ENCODE assay signal across 32 cellular contexts in genomic region chr12:101581190-101581589, GRCh38. TPM values are rescaled to one million over a fixed set of nuclear protein-coding genes. Genes with fewer than 3 reads are reported as not detected.
"Had no signal": no experiment of that assay in that cellular context is flagged by ENCODE, and none has a peak within 500 bp of the region (broad histone marks: within the 10 kb centered on the region; RNA-seq: fewer than 3 reads in every experiment).

No MANE protein-coding gene starts in this region.

- ATAC-seq: activated CD4-positive, CD25-positive, alpha-beta regulatory T cell treated with anti-CD3 and anti-CD28 coated beads, Interleukin-2, amount 50 U/mL, for 24 hours; activated CD8-positive, alpha-beta memory T cell treated with anti-CD3 and anti-CD28 coated beads, Interleukin-2, amount 10 ng/mL, durations not matched to agents 7 days and 5 days; activated naive CD4-positive, alpha-beta T cell treated with anti-CD3 and anti-CD28 coated beads, Interleukin-2, amount 50 U/mL, for 72 hours; activated naive CD8-positive, alpha-beta T cell treated with anti-CD3 and anti-CD28 coated beads, Interleukin-2, amount 50 U/mL, for 24 hours; body of pancreas; Panc1; Right ventricle myocardium inferior had no signal

- H3K9me3 ChIP-seq: ascending aorta, body of pancreas had no signal

- H3K4me1 Mint-ChIP-seq: activated CD8-positive, alpha-beta memory T cell treated with anti-CD3 and anti-CD28 coated beads, Interleukin-2, amount 10 ng/mL, durations not matched to agents 7 days and 5 days; activated naive CD8-positive, alpha-beta T cell treated with anti-CD3 and anti-CD28 coated beads, Interleukin-2, amount 50 U/mL, for 24 hours; central memory CD8-positive, alpha-beta T cell had no signal

- H3K27ac ChIP-seq: ascending aorta, body of pancreas, KMS-11, SK-N-MC, WERI-Rb-1 had no signal

- DNase-seq: activated CD4-positive, alpha-beta T cell treated with anti-CD3 and anti-CD28 coated beads for 4 hours; activated CD4-positive, alpha-beta T cell treated with anti-CD3 and anti-CD28 coated beads, Interleukin-2, amount 50 U/mL, for 48 hours; activated CD8-positive, alpha-beta memory T cell treated with anti-CD3 and anti-CD28 coated beads, Interleukin-2, amount 10 ng/mL, durations not matched to agents 7 days and 5 days; activated effector memory CD4-positive, alpha-beta T cell treated with anti-CD3 and anti-CD28 coated beads, Interleukin-2, amount 50 U/mL, for 16 hours; activated naive CD4-positive, alpha-beta T cell treated with Interleukin-2 at 50 U/mL for 16 hours; activated naive CD8-positive, alpha-beta T cell treated with anti-CD3 and anti-CD28 coated beads, Interleukin-2, amount 50 U/mL, for 24 hours; activated T-cell treated with anti-CD3 and anti-CD28 coated beads, Interleukin-2, amount 50 U/mL, for 24 hours; amniotic stem cell; body of pancreas; MV-4-11; NCI-H1092 treated with DMSO at 0.1 percent for 48 hours; NCI-H1436; NCI-H1694 treated with DMSO at 0.1 percent for 48 hours; NCI-H2029 treated with DMSO at 0.1 percent for 48 hours; NCI-H345; NCI-H510A; NCI-H526 treated with DMSO at 0.1 percent for 48 hours; NCI-H82; OCI-M1; RPMI8226; T-helper 1 cell; WERI-Rb-1 had no signal

- H3K4me2 ChIP-seq: KMS-11 had no signal

- H3K4me3 ChIP-seq: ascending aorta, body of pancreas, SK-N-MC had no signal

- H3K4me1 ChIP-seq: ascending aorta, body of pancreas had no signal

- H3K27ac Mint-ChIP-seq: activated CD8-positive, alpha-beta memory T cell treated with anti-CD3 and anti-CD28 coated beads, Interleukin-2, amount 10 ng/mL, durations not matched to agents 7 days and 5 days; activated naive CD4-positive, alpha-beta T cell treated with anti-CD3 and anti-CD28 coated beads, Interleukin-2, amount 50 U/mL, for 72 hours; activated naive CD8-positive, alpha-beta T cell treated with anti-CD3 and anti-CD28 coated beads, Interleukin-2, amount 50 U/mL, for 24 hours; activated T-cell treated with anti-CD3 and anti-CD28 coated beads, Interleukin-2, amount 50 U/mL, for 24 hours; activated T-helper 1 cell treated with anti-CD3 and anti-CD28 coated beads, Interleukin-12 subunit alpha, Interleukin-12 subunit beta, Interleukin-2, Interleukin-4 antibody, amounts not matched to agents 30 ng/mL and 10 ng/mL and 1 ng/mL, durations not matched to agents 14 hours and 24 hours and 36 hours had no signal

- H3K27me3 ChIP-seq: ascending aorta, body of pancreas had no signal

- H3K36me3 ChIP-seq: ascending aorta, WERI-Rb-1 had no signal

- H3K36me3 Mint-ChIP-seq: activated CD8-positive, alpha-beta memory T cell treated with anti-CD3 and anti-CD28 coated beads, Interleukin-2, amount 10 ng/mL, durations not matched to agents 7 days and 5 days; activated naive CD4-positive, alpha-beta T cell treated with anti-CD3 and anti-CD28 coated beads, Interleukin-2, amount 50 U/mL, for 72 hours had no signal

- H3K4me3 Mint-ChIP-seq: activated CD8-positive, alpha-beta memory T cell treated with anti-CD3 and anti-CD28 coated beads, Interleukin-2, amount 10 ng/mL, durations not matched to agents 7 days and 5 days; activated naive CD8-positive, alpha-beta T cell treated with anti-CD3 and anti-CD28 coated beads, Interleukin-2, amount 50 U/mL, for 24 hours; activated T-cell treated with anti-CD3 and anti-CD28 coated beads, Interleukin-2, amount 50 U/mL, for 24 hours; activated T-helper 1 cell treated with anti-CD3 and anti-CD28 coated beads, Interleukin-12 subunit alpha, Interleukin-12 subunit beta, Interleukin-2, Interleukin-4 antibody, amounts not matched to agents 30 ng/mL and 10 ng/mL and 1 ng/mL, durations not matched to agents 14 hours and 24 hours and 36 hours; central memory CD8-positive, alpha-beta T cell had no signal

- H3K9me3 Mint-ChIP-seq: activated naive CD4-positive, alpha-beta T cell treated with anti-CD3 and anti-CD28 coated beads, Interleukin-2, amount 50 U/mL, for 72 hours; activated naive CD8-positive, alpha-beta T cell treated with anti-CD3 and anti-CD28 coated beads, Interleukin-2, amount 50 U/mL, for 24 hours; activated T-cell treated with anti-CD3 and anti-CD28 coated beads, Interleukin-2, amount 50 U/mL, for 24 hours; activated T-helper 1 cell treated with anti-CD3 and anti-CD28 coated beads, Interleukin-12 subunit alpha, Interleukin-12 subunit beta, Interleukin-2, Interleukin-4 antibody, amounts not matched to agents 30 ng/mL and 10 ng/mL and 1 ng/mL, durations not matched to agents 14 hours and 24 hours and 36 hours; central memory CD8-positive, alpha-beta T cell had no signal

RNA-seq across cellular contexts. Expression of gene MYBPC1, which starts 13.6 kb away (rescaled TPM):
- total RNA-seq: activated CD8-positive, alpha-beta memory T cell treated with anti-CD3 and anti-CD28 coated beads, Interleukin-2, amount 10 ng/mL, durations not matched to agents 7 days and 5 days; activated naive CD4-positive, alpha-beta T cell treated with anti-CD3 and anti-CD28 coated beads, Interleukin-2, amount 50 U/mL, for 72 hours; activated T-helper 1 cell treated with anti-CD3 and anti-CD28 coated beads, Interleukin-12 subunit alpha, Interleukin-12 subunit beta, Interleukin-2, Interleukin-4 antibody, amounts not matched to agents 30 ng/mL and 10 ng/mL and 1 ng/mL, durations not matched to agents 14 hours and 24 hours and 36 hours; ascending aorta; T-helper 2 cell treated with Interferon-gamma antibody and Interleukin-4, amounts not matched to agents 100 ng/mL and 5 ng/mL, for 36 hours had no signal
